ENCODE assay signal across 1 cellular context in genomic region chrX:23907496-23908218, GRCh38.
TF ChIP-seq lines count a peak whose summit lies in the region.

TSS of gene APOO (minus strand) at chrX:23907938. CDS start at chrX:23907702, 236 bp downstream.
A gene with protein sequence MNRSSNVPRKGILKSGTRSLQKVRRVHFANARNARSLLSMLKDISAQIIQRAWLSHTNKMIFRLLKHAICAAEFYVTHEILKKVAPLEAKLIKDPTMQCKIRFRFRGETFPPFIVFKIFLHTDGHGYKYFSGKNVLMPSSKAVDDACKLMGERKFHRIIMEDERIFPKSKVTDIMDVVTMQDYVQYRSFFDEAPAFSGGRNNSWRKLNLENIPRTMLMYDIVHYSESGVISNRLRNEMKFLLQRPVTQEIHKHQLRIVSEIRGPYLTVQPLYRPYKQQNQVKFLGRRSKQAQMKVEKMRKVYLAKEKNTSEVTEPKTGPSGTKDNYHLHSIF (plus strand): TSS chrX:23908006. CDS start chrX:23910303, 2,297 bp downstream.

TF ChIP-seq in GM12878, 131 proteins besides CTCF, POLR2A, EP300 and RAD21 (continued from another document and continues in another):
- TF ChIP-seq, protein P1, sequence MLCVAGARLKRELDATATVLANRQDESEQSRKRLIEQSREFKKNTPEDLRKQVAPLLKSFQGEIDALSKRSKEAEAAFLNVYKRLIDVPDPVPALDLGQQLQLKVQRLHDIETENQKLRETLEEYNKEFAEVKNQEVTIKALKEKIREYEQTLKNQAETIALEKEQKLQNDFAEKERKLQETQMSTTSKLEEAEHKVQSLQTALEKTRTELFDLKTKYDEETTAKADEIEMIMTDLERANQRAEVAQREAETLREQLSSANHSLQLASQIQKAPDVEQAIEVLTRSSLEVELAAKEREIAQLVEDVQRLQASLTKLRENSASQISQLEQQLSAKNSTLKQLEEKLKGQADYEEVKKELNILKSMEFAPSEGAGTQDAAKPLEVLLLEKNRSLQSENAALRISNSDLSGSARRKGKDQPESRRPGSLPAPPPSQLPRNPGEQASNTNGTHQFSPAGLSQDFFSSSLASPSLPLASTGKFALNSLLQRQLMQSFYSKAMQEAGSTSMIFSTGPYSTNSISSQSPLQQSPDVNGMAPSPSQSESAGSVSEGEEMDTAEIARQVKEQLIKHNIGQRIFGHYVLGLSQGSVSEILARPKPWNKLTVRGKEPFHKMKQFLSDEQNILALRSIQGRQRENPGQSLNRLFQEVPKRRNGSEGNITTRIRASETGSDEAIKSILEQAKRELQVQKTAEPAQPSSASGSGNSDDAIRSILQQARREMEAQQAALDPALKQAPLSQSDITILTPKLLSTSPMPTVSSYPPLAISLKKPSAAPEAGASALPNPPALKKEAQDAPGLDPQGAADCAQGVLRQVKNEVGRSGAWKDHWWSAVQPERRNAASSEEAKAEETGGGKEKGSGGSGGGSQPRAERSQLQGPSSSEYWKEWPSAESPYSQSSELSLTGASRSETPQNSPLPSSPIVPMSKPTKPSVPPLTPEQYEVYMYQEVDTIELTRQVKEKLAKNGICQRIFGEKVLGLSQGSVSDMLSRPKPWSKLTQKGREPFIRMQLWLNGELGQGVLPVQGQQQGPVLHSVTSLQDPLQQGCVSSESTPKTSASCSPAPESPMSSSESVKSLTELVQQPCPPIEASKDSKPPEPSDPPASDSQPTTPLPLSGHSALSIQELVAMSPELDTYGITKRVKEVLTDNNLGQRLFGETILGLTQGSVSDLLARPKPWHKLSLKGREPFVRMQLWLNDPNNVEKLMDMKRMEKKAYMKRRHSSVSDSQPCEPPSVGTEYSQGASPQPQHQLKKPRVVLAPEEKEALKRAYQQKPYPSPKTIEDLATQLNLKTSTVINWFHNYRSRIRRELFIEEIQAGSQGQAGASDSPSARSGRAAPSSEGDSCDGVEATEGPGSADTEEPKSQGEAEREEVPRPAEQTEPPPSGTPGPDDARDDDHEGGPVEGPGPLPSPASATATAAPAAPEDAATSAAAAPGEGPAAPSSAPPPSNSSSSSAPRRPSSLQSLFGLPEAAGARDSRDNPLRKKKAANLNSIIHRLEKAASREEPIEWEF (IDR thresholded peaks at IDR 0.05; ENCODE audit: insufficient replicate concordance, low read depth, low read length): no peak
- TF ChIP-seq, protein P2, sequence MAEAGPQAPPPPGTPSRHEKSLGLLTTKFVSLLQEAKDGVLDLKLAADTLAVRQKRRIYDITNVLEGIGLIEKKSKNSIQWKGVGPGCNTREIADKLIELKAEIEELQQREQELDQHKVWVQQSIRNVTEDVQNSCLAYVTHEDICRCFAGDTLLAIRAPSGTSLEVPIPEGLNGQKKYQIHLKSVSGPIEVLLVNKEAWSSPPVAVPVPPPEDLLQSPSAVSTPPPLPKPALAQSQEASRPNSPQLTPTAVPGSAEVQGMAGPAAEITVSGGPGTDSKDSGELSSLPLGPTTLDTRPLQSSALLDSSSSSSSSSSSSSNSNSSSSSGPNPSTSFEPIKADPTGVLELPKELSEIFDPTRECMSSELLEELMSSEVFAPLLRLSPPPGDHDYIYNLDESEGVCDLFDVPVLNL (IDR thresholded peaks at IDR 0.05; ENCODE audit: low read depth, low read length): 0 out of 2 replicates have a peak, but pooled peaks have one; percentile 9
- TF ChIP-seq SIN3A (IDR thresholded peaks at IDR 0.05; ENCODE audit: low read depth, low read length) (peak; percentile 87; the same call in 1 of the 2 replicates), PRDM15 (CRISPR knock-in tag; IDR thresholded peaks at IDR 0.05) (no peak), EED (IDR thresholded peaks at IDR 0.05; ENCODE audit: low read depth) (0 out of 2 replicates have a peak, but pooled peaks have one; percentile 13), ETV6 (conservative IDR thresholded peaks at IDR 0.05 in 1 of 2, IDR thresholded peaks at IDR 0.05 in 1 of 2; ENCODE audit: borderline replicate concordance in 1 of 2, low read depth in 1 of 2) (peak in 1 of 2 experiments; percentile 20; a peak in 1 of 4 replicates), NRF1 (conservative IDR thresholded peaks at IDR 0.05; ENCODE audit: low read depth, low read length) (0 out of 2 replicates have a peak, but pooled peaks have one; percentile 3), RCOR1 (conservative IDR thresholded peaks at IDR 0.05; ENCODE audit: low read depth, low read length) (peak; percentile 77; the same call in 1 of the 2 replicates), POU2F2 (IDR thresholded peaks at IDR 0.05; ENCODE audit: borderline replicate concordance, low read depth, low read length) (no peak), NBN (IDR thresholded peaks at IDR 0.05) (0 out of 2 replicates have a peak, but pooled peaks have one; percentile 68), PAX8 (IDR thresholded peaks at IDR 0.05) (no peak), STAT3 (IDR thresholded peaks at IDR 0.05; ENCODE audit: low read depth, low read length) (no peak), ZBED1 (IDR thresholded peaks at IDR 0.05; ENCODE audit: borderline replicate concordance) (no peak), MEF2B (IDR thresholded peaks at IDR 0.05; ENCODE audit: partially characterized antibody, poor library complexity, severe bottlenecking) (peak; percentile 66), SP1 (IDR thresholded peaks at IDR 0.05; ENCODE audit: low read depth, low read length) (peak; percentile 34), YY1 (IDR thresholded peaks at IDR 0.05; ENCODE audit: low read depth, low read length) (peak; percentile 66), SREBF2 (IDR thresholded peaks at IDR 0.05; ENCODE audit: low read length) (no peak), CEBPB (IDR thresholded peaks at IDR 0.05; ENCODE audit: borderline replicate concordance in 1 of 2, low read depth in 2 of 2, low read length in 2 of 2) (no peak), IRF5 (IDR thresholded peaks at IDR 0.05; ENCODE audit: borderline replicate concordance) (no peak), BCLAF1 (IDR thresholded peaks at IDR 0.05) (no peak), MTA2 (IDR thresholded peaks at IDR 0.05; ENCODE audit: low read depth) (no peak), ELK1 (IDR thresholded peaks at IDR 0.05; ENCODE audit: low read depth, low read length) (no peak), EGR1 (IDR thresholded peaks at IDR 0.05; ENCODE audit: borderline replicate concordance in 1 of 2, low read depth in 2 of 2, low read length in 2 of 2) (peak in 1 of 2 experiments; percentile 6; a peak in 1 of 3 replicates), POLR2AphosphoS5 (IDR thresholded peaks at IDR 0.05; ENCODE audit: low read length) (peak; percentile 60; the same call in 1 of the 2 replicates), IKZF2 (IDR thresholded peaks at IDR 0.05) (peak in 1 of 2 experiments; percentile 35; a peak in 1 of 4 replicates), CBX5 (IDR thresholded peaks at IDR 0.05; ENCODE audit: low read depth) (peak; percentile 80), CHD1 (IDR thresholded peaks at IDR 0.05; ENCODE audit: low read depth, low read length) (no peak), JUND (IDR thresholded peaks at IDR 0.05; ENCODE audit: low read depth, low read length) (no peak), CHD4 (IDR thresholded peaks at IDR 0.05) (no peak), EZH2 (IDR thresholded peaks at IDR 0.05; ENCODE audit: borderline replicate concordance, control insufficient read depth, low read depth, low read length) (no peak), RELB (IDR thresholded peaks at IDR 0.05; ENCODE audit: low read depth) (no peak; the same call in 1 of the 2 replicates), NR2F1 (conservative IDR thresholded peaks at IDR 0.05) (no peak)
- TF ChIP-seq, protein P3, sequence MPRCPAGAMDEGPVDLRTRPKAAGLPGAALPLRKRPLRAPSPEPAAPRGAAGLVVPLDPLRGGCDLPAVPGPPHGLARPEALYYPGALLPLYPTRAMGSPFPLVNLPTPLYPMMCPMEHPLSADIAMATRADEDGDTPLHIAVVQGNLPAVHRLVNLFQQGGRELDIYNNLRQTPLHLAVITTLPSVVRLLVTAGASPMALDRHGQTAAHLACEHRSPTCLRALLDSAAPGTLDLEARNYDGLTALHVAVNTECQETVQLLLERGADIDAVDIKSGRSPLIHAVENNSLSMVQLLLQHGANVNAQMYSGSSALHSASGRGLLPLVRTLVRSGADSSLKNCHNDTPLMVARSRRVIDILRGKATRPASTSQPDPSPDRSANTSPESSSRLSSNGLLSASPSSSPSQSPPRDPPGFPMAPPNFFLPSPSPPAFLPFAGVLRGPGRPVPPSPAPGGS (IDR thresholded peaks at IDR 0.05; ENCODE audit: borderline replicate concordance, insufficient read depth, low read depth, low read length, poor library complexity, severe bottlenecking): no peak
- TF ChIP-seq, protein P4, sequence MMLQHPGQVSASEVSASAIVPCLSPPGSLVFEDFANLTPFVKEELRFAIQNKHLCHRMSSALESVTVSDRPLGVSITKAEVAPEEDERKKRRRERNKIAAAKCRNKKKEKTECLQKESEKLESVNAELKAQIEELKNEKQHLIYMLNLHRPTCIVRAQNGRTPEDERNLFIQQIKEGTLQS (IDR thresholded peaks at IDR 0.05; ENCODE audit: borderline replicate concordance, extremely low read depth, low read depth, low read length): no peak
